In the genomic region with DNA sequence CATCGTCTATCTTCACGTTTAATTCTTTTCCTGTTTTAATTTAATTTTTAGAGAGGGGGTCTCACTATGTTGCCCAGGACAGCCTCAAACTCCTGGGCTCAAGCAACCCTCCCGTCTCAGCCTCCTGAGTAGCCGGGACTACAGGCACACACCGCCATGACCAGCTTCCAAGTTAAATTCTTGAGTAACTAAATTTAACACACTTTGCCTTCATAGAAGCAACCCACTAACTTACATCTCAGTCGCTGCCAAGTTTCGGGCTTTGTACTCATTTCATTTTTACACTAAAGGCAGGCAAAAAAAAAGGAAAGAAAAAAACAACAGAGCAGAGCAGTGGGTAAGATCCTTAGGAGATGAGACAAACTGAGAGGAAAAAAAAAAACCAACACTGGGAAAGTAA, we compare ENCODE assay signal across 12 cellular contexts.
"Had no signal": no experiment of that assay in that cellular context is flagged by ENCODE, and none has a peak within 500 bp of the region (broad histone marks: within the 10 kb centered on the region; RNA-seq: fewer than 3 reads in every experiment).

No MANE protein-coding gene starts in this region.

- H3K36me3 Mint-ChIP-seq: naive B cell had no signal

- H3K4me3 Mint-ChIP-seq: naive B cell had no signal

- ATAC-seq: foreskin keratinocyte, left colon had no signal

- H3K9me3 ChIP-seq: colonic mucosa, right atrium auricular region, suprapubic skin, upper lobe of right lung had no signal

- H3K27me3 ChIP-seq: colonic mucosa, foreskin keratinocyte, right atrium auricular region had no signal

- H3K27ac ChIP-seq: colonic mucosa, foreskin keratinocyte, right atrium auricular region, suprapubic skin, upper lobe of right lung had no signal

- FAIRE-seq: endothelial cell of umbilical vein had no signal

- DNase-seq: activated CD4-positive, alpha-beta T cell treated with anti-CD3 and anti-CD28 coated beads for 1 hour; colonic mucosa; effector CD4-positive, alpha-beta T cell; foreskin keratinocyte; left colon; midbrain; naive B cell; posterior cingulate gyrus; upper lobe of right lung had no signal
